16 cellular contexts compared by ENCODE assay signal in genomic region chr1:23645338-23645737, GRCh38.
"Had no signal": no experiment of that assay in that cellular context is flagged by ENCODE, and none has a peak within 500 bp of the region (broad histone marks: within the 10 kb centered on the region; RNA-seq: fewer than 3 reads in every experiment).

No MANE protein-coding gene starts in this region.

- H3K4me1 ChIP-seq: pancreas, prostate gland, right lobe of liver, upper lobe of right lung had no signal

- DNase-seq: effector memory CD4-positive, alpha-beta T cell; heart left ventricle; hippocampal formation; left colon; naive thymus-derived CD4-positive, alpha-beta T cell; occipital lobe; pancreas; right lobe of liver; stimulated activated CD4-positive, alpha-beta T cell treated with anti-CD3 and anti-CD28 coated beads, Interleukin-4, amount 100 ng/mL, for 1 hour; stimulated activated CD8-positive, alpha-beta memory T cell treated with anti-CD3 and anti-CD28 coated beads, Interleukin-4, amount 100 ng/mL, for 48 hours; stimulated activated naive CD8-positive, alpha-beta T cell treated with anti-CD3 and anti-CD28 coated beads, Interleukin-15, Interleukin-2, amounts not matched to agents 100 U/mL and 50 U/mL, for 24 hours; upper lobe of right lung had no signal

- H3K27me3 ChIP-seq: heart left ventricle, pancreas, right lobe of liver, tibial nerve, upper lobe of right lung had no signal

- H3K9me3 ChIP-seq: heart left ventricle, pancreas, prostate gland, right lobe of liver, tibial nerve, upper lobe of right lung had no signal

- H3K4me1 Mint-ChIP-seq: stimulated activated effector memory CD8-positive, alpha-beta T cell treated with anti-CD3 and anti-CD28 coated beads, Interleukin-12 subunit alpha, Interleukin-12 subunit beta, amount 100 ng/mL, for 72 hours had no signal

- H3K27ac ChIP-seq: heart left ventricle, pancreas, prostate gland, right lobe of liver, tibial nerve, upper lobe of right lung had no signal

- H3K9me3 Mint-ChIP-seq: naive thymus-derived CD4-positive, alpha-beta T cell; neural crest cell; stimulated activated effector memory CD8-positive, alpha-beta T cell treated with anti-CD3 and anti-CD28 coated beads, Interleukin-12 subunit alpha, Interleukin-12 subunit beta, amount 100 ng/mL, for 72 hours had no signal

- H3K36me3 Mint-ChIP-seq: stimulated activated effector memory CD8-positive, alpha-beta T cell treated with anti-CD3 and anti-CD28 coated beads, Interleukin-12 subunit alpha, Interleukin-12 subunit beta, amount 100 ng/mL, for 72 hours had no signal

- H3K4me3 ChIP-seq: heart left ventricle, pancreas, prostate gland, right lobe of liver, tibial nerve, upper lobe of right lung had no signal

- H3K4me3 Mint-ChIP-seq: naive thymus-derived CD4-positive, alpha-beta T cell; neural crest cell; stimulated activated effector memory CD8-positive, alpha-beta T cell treated with anti-CD3 and anti-CD28 coated beads, Interleukin-12 subunit alpha, Interleukin-12 subunit beta, amount 100 ng/mL, for 72 hours had no signal

- ATAC-seq: heart left ventricle; left colon; naive thymus-derived CD4-positive, alpha-beta T cell; pancreas; right lobe of liver; stimulated activated effector memory CD8-positive, alpha-beta T cell treated with anti-CD3 and anti-CD28 coated beads, Interleukin-12 subunit alpha, Interleukin-12 subunit beta, amount 100 ng/mL, for 72 hours; stimulated activated naive CD8-positive, alpha-beta T cell treated with anti-CD3 and anti-CD28 coated beads, Interleukin-15, Interleukin-2, amounts not matched to agents 100 U/mL and 50 U/mL, for 24 hours; upper lobe of right lung had no signal

- H3K36me3 ChIP-seq: heart left ventricle, pancreas, prostate gland, right lobe of liver, tibial nerve, upper lobe of right lung had no signal

- H3K27ac Mint-ChIP-seq: stimulated activated effector memory CD8-positive, alpha-beta T cell treated with anti-CD3 and anti-CD28 coated beads, Interleukin-12 subunit alpha, Interleukin-12 subunit beta, amount 100 ng/mL, for 72 hours had no signal
